ENCODE assay signal across 8 cellular contexts in the genomic region with DNA sequence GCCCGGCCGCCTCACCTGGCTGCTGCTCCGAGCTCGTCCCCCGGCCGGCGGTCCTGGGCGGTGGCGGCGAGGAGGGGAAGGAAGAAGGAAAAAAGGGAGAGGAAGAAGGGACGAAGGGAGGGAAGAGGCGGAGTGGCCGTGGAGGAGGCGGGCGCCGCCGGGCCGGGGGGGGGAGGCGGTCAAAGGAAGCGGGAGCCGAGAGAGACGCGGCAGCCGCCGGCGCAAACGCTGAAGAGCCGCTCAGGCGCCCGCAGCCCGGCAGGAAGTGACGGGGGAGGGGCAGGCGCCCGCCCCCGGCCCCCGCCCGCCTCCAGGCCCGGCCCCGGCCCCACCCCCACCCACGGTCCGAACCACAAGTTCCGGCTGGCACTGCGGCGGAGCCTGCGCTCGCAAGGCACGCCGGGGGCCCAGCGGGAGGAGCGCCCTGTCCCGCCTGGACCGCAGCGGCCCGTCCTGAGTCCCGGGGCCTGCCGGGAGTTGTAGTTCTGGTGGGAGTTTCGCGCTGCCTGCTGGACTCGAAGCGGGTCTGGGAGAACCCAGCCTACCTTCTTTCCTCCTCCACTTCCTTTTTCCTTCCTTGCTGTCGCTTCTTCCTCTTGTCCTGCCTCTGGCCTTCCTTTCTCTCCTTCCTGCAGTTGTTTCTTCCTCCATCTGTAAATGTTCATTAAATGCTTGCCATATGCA. TPM values are rescaled to one million over a fixed set of nuclear protein-coding genes. Genes with fewer than 3 reads are reported as not detected.
A peak's percentile ranks its signal among the peaks of the same experiment; 100 is the strongest.
DNase-seq lines count a peak whose midpoint lies in the region; ATAC-seq and TF ChIP-seq lines count a peak whose summit lies in the region.

A gene with protein sequence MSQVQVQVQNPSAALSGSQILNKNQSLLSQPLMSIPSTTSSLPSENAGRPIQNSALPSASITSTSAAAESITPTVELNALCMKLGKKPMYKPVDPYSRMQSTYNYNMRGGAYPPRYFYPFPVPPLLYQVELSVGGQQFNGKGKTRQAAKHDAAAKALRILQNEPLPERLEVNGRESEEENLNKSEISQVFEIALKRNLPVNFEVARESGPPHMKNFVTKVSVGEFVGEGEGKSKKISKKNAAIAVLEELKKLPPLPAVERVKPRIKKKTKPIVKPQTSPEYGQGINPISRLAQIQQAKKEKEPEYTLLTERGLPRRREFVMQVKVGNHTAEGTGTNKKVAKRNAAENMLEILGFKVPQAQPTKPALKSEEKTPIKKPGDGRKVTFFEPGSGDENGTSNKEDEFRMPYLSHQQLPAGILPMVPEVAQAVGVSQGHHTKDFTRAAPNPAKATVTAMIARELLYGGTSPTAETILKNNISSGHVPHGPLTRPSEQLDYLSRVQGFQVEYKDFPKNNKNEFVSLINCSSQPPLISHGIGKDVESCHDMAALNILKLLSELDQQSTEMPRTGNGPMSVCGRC (minus strand): TSS at position 234 of the 684 bp plus-strand sequence. CDS start 22,133 bp downstream, outside the sequence.

- H3K36me3 Mint-ChIP-seq in HFFc6 (ENCODE audit: low read depth) = peaks cover 6% of the 10 kb centered on the region; the same call in 1 of the 2 replicates
- H3K36me3 Mint-ChIP-seq in activated naive CD4-positive, alpha-beta T cell treated with anti-CD3 and anti-CD28 coated beads, Interleukin-2, amount 10 ng/mL, durations not matched to agents 7 days and 5 days = peaks cover 21% of the 10 kb centered on the region

- no peak for TF ChIP-seq EP300 in gastroesophageal sphincter (IDR thresholded peaks at IDR 0.05)

- peaks cover 0 to 45% (median 8%) of the 10 kb centered on the region in 3 donors for H3K4me1 ChIP-seq in gastroesophageal sphincter
- H3K4me1 ChIP-seq in neutrophil (ENCODE audit: control insufficient read depth in 1 of 2, insufficient read depth in 1 of 2, low read depth in 1 of 2, low read length in 1 of 2) = peaks cover 20 to 23% of the 10 kb centered on the region in 2 experiments

- H3K36me3 ChIP-seq in SK-N-MC (ENCODE audit: insufficient read depth, low read length) = peaks cover 11% of the 10 kb centered on the region; the same call in 1 of the 2 replicates
- H3K36me3 ChIP-seq in gastroesophageal sphincter = no peaks in the 10 kb centered on the region
- H3K36me3 ChIP-seq in neutrophil = no peaks in the 10 kb centered on the region

- H3K4me1 Mint-ChIP-seq in HFFc6 (ENCODE audit: low read depth) = peaks cover 31% of the 10 kb centered on the region
- peaks cover 33% of the 10 kb centered on the region for H3K4me1 Mint-ChIP-seq in activated naive CD4-positive, alpha-beta T cell treated with anti-CD3 and anti-CD28 coated beads, Interleukin-2, amount 10 ng/mL, durations not matched to agents 7 days and 5 days

- H3K27me3 ChIP-seq in gastroesophageal sphincter (no peaks in the 10 kb centered on the region), neutrophil (no peaks in the 10 kb centered on the region)

- TF ChIP-seq CTCF in HFFc6 (IDR thresholded peaks at IDR 0.05) = no peak
- TF ChIP-seq CTCF in gastroesophageal sphincter (IDR thresholded peaks at IDR 0.05) = no peak
- peak; percentile 39 for TF ChIP-seq CTCF in neutrophil (IDR thresholded peaks at IDR 0.05)
- no peak for TF ChIP-seq CTCF in subcutaneous adipose tissue (IDR thresholded peaks at IDR 0.05; ENCODE audit: low read depth)

- ATAC-seq in gastroesophageal sphincter = peak; percentile 100

- H3K9me3 ChIP-seq in SK-N-MC (ENCODE audit: low read depth, low read length) (no peaks in the 10 kb centered on the region), gastroesophageal sphincter (no peaks in the 10 kb centered on the region), neutrophil (no peaks in the 10 kb centered on the region)

- H3K27ac ChIP-seq in SK-N-MC (peak within 1 kb of the TSS; percentile 76), gastroesophageal sphincter (peak within 1 kb of the TSS; percentile 78 to 98 (median 94)), neutrophil (peak within 1 kb of the TSS; percentile 98)

- TF ChIP-seq POLR2A in gastroesophageal sphincter (IDR thresholded peaks at IDR 0.05) = peak; percentile 63 to 78

- peak within 1 kb of the TSS; percentile 72 for H3K27ac Mint-ChIP-seq in HFFc6
- H3K27ac Mint-ChIP-seq in activated naive CD4-positive, alpha-beta T cell treated with anti-CD3 and anti-CD28 coated beads, Interleukin-2, amount 10 ng/mL, durations not matched to agents 7 days and 5 days = peak within 1 kb of the TSS; percentile 91

- DNase-seq in GM04504 (ENCODE audit: low read depth) (peak; percentile 88), HFFc6 (peak; percentile 89), NCI-H1048 (lab: John Stamatoyannopoulos, UW) (peak; percentile 94), SK-N-MC (ENCODE audit: low read depth, low spot score) (peak; percentile 69)
- DNase-seq in activated naive CD4-positive, alpha-beta T cell treated with anti-CD3 and anti-CD28 coated beads, Interleukin-2, amount 10 ng/mL, durations not matched to agents 7 days and 5 days = peak; percentile 95

- H3K9ac ChIP-seq in SK-N-MC (ENCODE audit: insufficient read length) = peak within 1 kb of the TSS; percentile 87

- CTCF ChIA-PET in activated naive CD4-positive, alpha-beta T cell treated with anti-CD3 and anti-CD28 coated beads, Interleukin-2, amount 10 ng/mL, durations not matched to agents 7 days and 5 days (lab: Charles Lee) = interaction anchor here (1.0 to 1.5 kb wide), 2 partner anchors 17 to 29 kb away, joined by 3 to 4 read pairs; no protein-coding TSS in a partner anchor

- H3K9me3 Mint-ChIP-seq in HFFc6 = no peaks in the 10 kb centered on the region
- H3K9me3 Mint-ChIP-seq in activated naive CD4-positive, alpha-beta T cell treated with anti-CD3 and anti-CD28 coated beads, Interleukin-2, amount 10 ng/mL, durations not matched to agents 7 days and 5 days = no peaks in the 10 kb centered on the region

- H3K4me3 ChIP-seq in SK-N-MC (peak within 1 kb of the TSS; percentile 95), gastroesophageal sphincter (peak within 1 kb of the TSS; percentile 75 to 86), neutrophil (ENCODE audit: low read depth in 1 of 2, low read length in 1 of 2) (peak within 1 kb of the TSS; percentile 75 to 77)

- H3K27me3 Mint-ChIP-seq in HFFc6 (ENCODE audit: insufficient read depth) = peaks cover 4% of the 10 kb centered on the region; the same call in 1 of the 2 replicates
- peaks cover 13% of the 10 kb centered on the region for H3K27me3 Mint-ChIP-seq in activated naive CD4-positive, alpha-beta T cell treated with anti-CD3 and anti-CD28 coated beads, Interleukin-2, amount 10 ng/mL, durations not matched to agents 7 days and 5 days

- H3K4me3 Mint-ChIP-seq in HFFc6 = peak within 1 kb of the TSS; percentile 92
- peak within 1 kb of the TSS; percentile 90 for H3K4me3 Mint-ChIP-seq in activated naive CD4-positive, alpha-beta T cell treated with anti-CD3 and anti-CD28 coated beads, Interleukin-2, amount 10 ng/mL, durations not matched to agents 7 days and 5 days

- WGBS in gastroesophageal sphincter (ENCODE audit: low coverage in 1 of 2), 2 donors = 0 to 1% methylated on average over 12 to 32 of the region's 61 CpGs

RNA-seq across cellular contexts. Expression of the gene that starts here (rescaled TPM):
- total RNA-seq in HFFc6 (2021; fragmentation: NEBNext Ultra II Directional; extraction: Animal tissue kit (Norgen Biotek cat#: 25700)) = 10 to 100 TPM; 85.6 to 95.4 (median 87.9) TPM
- total RNA-seq in gastroesophageal sphincter (100 to 1,000 TPM in 3 of 4 donors, 10 to 100 TPM in 1; 86.3 to 134 (median 104) TPM), subcutaneous adipose tissue (10 to 100 TPM; 70.4 to 89.7 (median 76.2) TPM)

Comparison
In these comparisons a context has a peak if more than half of its experiments do, and no peak if none do; other contexts are left out.
1. Peak in every context shown above with its lines: DNase-seq, ATAC-seq, H3K4me3 ChIP-seq and H3K27ac ChIP-seq.